ENCODE assay signal across 25 cellular contexts in the genomic region with DNA sequence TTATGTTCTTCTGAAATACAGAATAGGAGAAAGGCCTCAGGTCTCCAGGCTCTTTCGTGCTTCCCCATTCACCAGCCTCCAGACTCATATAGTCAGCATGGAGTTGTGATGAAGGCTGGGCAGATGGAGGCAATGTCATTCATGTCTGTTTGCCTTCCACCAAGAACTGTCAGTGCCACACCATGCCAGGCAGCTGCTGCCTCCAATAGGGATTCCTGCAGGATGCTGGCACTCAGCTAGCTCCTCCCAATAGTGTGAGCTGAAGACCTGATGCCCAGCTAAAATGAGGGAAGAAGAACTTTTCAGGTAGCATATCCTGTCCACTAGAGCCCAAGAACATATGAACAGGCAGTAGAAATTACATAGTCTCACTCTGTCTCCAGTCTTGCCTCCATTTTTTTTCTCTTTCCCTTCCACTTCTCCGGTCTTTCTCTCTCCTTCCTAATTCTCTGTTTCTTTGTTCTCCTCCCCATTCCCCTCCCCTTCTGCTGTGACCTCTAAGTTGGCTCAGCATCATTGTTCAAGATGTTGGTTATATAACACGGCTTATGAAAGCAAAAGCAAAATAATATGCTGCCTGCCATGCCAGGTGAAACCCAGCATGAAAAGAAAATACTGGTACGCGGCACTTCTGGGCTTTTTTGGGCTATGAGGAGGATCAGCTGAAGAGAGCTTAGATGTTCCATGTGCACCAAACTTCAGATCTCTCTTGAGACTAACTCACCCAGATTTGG. TPM values are rescaled to one million over a fixed set of nuclear protein-coding genes. Genes with fewer than 3 reads are reported as not detected.
"Had no signal": no experiment of that assay in that cellular context is flagged by ENCODE, and none has a peak within 500 bp of the region (broad histone marks: within the 10 kb centered on the region; RNA-seq: fewer than 3 reads in every experiment).

No MANE protein-coding gene starts in this region.

- H3K27me3 Mint-ChIP-seq: activated naive CD8-positive, alpha-beta T cell treated with anti-CD3 and anti-CD28 coated beads, Interleukin-2, amount 50 U/mL, for 24 hours; activated T-cell treated with anti-CD3 and anti-CD28 coated beads, Interleukin-2, amount 50 U/mL, for 24 hours had no signal

- H3K9me3 ChIP-seq: esophagus muscularis mucosa, sigmoid colon, stomach, testis had no signal

- FAIRE-seq: endometrium, keratinocyte had no signal

- H3K27ac Mint-ChIP-seq: activated CD4-positive, alpha-beta T cell treated with anti-CD3 and anti-CD28 coated beads, Interleukin-2, amount 10 ng/mL, durations not matched to agents 24 days and 14 days; activated CD8-positive, alpha-beta T cell treated with anti-CD3 and anti-CD28 coated beads, Interleukin-2, amount 10 ng/mL, durations not matched to agents 7 days and 5 days; activated naive CD4-positive, alpha-beta T cell treated with anti-CD3 and anti-CD28 coated beads, Interleukin-2, amount 10 ng/mL, durations not matched to agents 7 days and 5 days; activated naive CD8-positive, alpha-beta T cell treated with anti-CD3 and anti-CD28 coated beads, Interleukin-2, amount 50 U/mL, for 24 hours; activated T-cell treated with anti-CD3 and anti-CD28 coated beads, Interleukin-2, amount 50 U/mL, for 24 hours; brain; stimulated activated effector memory CD8-positive, alpha-beta T cell treated with anti-CD3 and anti-CD28 coated beads, Interleukin-12 subunit alpha, Interleukin-12 subunit beta, amount 100 ng/mL, for 72 hours; T-helper 1 cell treated with Interleukin-12 subunit alpha and Interleukin-12 subunit beta and Interleukin-4 antibody, amounts not matched to agents 30 μg/mL and 1 μg/mL, for 36 hours had no signal

- H3K36me3 Mint-ChIP-seq: activated naive CD4-positive, alpha-beta T cell treated with anti-CD3 and anti-CD28 coated beads, Interleukin-2, amount 10 ng/mL, durations not matched to agents 7 days and 5 days; brain; stimulated activated effector memory CD8-positive, alpha-beta T cell treated with anti-CD3 and anti-CD28 coated beads, Interleukin-12 subunit alpha, Interleukin-12 subunit beta, amount 100 ng/mL, for 72 hours had no signal

- H3K27me3 ChIP-seq: esophagus muscularis mucosa, sigmoid colon, stomach, testis had no signal

- H3K36me3 ChIP-seq: esophagus muscularis mucosa, sigmoid colon, stomach had no signal

- H3K27ac ChIP-seq: esophagus muscularis mucosa, sigmoid colon, testis had no signal

- DNase-seq: activated CD4-positive, alpha-beta T cell treated with anti-CD3 and anti-CD28 coated beads, Interleukin-2, amount 10 ng/mL, durations not matched to agents 24 days and 14 days; activated CD8-positive, alpha-beta T cell treated with anti-CD3 and anti-CD28 coated beads, Interleukin-2, amount 10 ng/mL, durations not matched to agents 7 days and 5 days; activated effector memory CD4-positive, alpha-beta T cell treated with Interleukin-2 at 50 U/mL for 16 hours; activated naive CD4-positive, alpha-beta T cell treated with anti-CD3 and anti-CD28 coated beads, Interleukin-2, amount 10 ng/mL, durations not matched to agents 7 days and 5 days; activated naive CD8-positive, alpha-beta T cell treated with anti-CD3 and anti-CD28 coated beads, Interleukin-2, amount 50 U/mL, for 24 hours; activated T-cell treated with anti-CD3 and anti-CD28 coated beads, Interleukin-2, amount 50 U/mL, for 24 hours; central memory CD4-positive, alpha-beta T cell; cortex of kidney; glutamatergic neuron; sigmoid colon; stimulated activated CD4-positive, alpha-beta T cell treated with anti-CD3 and anti-CD28 coated beads, Interleukin-4, amount 100 ng/mL, for 24 hours; stomach; testis had no signal

- H3K4me3 ChIP-seq: esophagus muscularis mucosa, sigmoid colon, stomach, testis had no signal

- H3K4me3 Mint-ChIP-seq: activated CD4-positive, alpha-beta T cell treated with anti-CD3 and anti-CD28 coated beads, Interleukin-2, amount 10 ng/mL, durations not matched to agents 24 days and 14 days; activated CD8-positive, alpha-beta T cell treated with anti-CD3 and anti-CD28 coated beads, Interleukin-2, amount 10 ng/mL, durations not matched to agents 7 days and 5 days; activated naive CD4-positive, alpha-beta T cell treated with anti-CD3 and anti-CD28 coated beads, Interleukin-2, amount 10 ng/mL, durations not matched to agents 7 days and 5 days; activated naive CD8-positive, alpha-beta T cell treated with anti-CD3 and anti-CD28 coated beads, Interleukin-2, amount 50 U/mL, for 24 hours; activated T-cell treated with anti-CD3 and anti-CD28 coated beads, Interleukin-2, amount 50 U/mL, for 24 hours; brain; stimulated activated effector memory CD8-positive, alpha-beta T cell treated with anti-CD3 and anti-CD28 coated beads, Interleukin-12 subunit alpha, Interleukin-12 subunit beta, amount 100 ng/mL, for 72 hours; T-helper 1 cell treated with Interleukin-12 subunit alpha and Interleukin-12 subunit beta and Interleukin-4 antibody, amounts not matched to agents 30 μg/mL and 1 μg/mL, for 36 hours had no signal

- H3K4me1 ChIP-seq: testis had no signal

- H3K4me1 Mint-ChIP-seq: activated CD4-positive, alpha-beta T cell treated with anti-CD3 and anti-CD28 coated beads, Interleukin-2, amount 10 ng/mL, durations not matched to agents 24 days and 14 days; activated naive CD4-positive, alpha-beta T cell treated with anti-CD3 and anti-CD28 coated beads, Interleukin-2, amount 10 ng/mL, durations not matched to agents 7 days and 5 days; activated naive CD8-positive, alpha-beta T cell treated with anti-CD3 and anti-CD28 coated beads, Interleukin-2, amount 50 U/mL, for 24 hours; brain; stimulated activated effector memory CD8-positive, alpha-beta T cell treated with anti-CD3 and anti-CD28 coated beads, Interleukin-12 subunit alpha, Interleukin-12 subunit beta, amount 100 ng/mL, for 72 hours had no signal

- H3K9me3 Mint-ChIP-seq: activated CD4-positive, alpha-beta T cell treated with anti-CD3 and anti-CD28 coated beads, Interleukin-2, amount 10 ng/mL, durations not matched to agents 24 days and 14 days; activated naive CD4-positive, alpha-beta T cell treated with anti-CD3 and anti-CD28 coated beads, Interleukin-2, amount 10 ng/mL, durations not matched to agents 7 days and 5 days; activated naive CD8-positive, alpha-beta T cell treated with anti-CD3 and anti-CD28 coated beads, Interleukin-2, amount 50 U/mL, for 24 hours; activated T-cell treated with anti-CD3 and anti-CD28 coated beads, Interleukin-2, amount 50 U/mL, for 24 hours; brain; stimulated activated effector memory CD8-positive, alpha-beta T cell treated with anti-CD3 and anti-CD28 coated beads, Interleukin-12 subunit alpha, Interleukin-12 subunit beta, amount 100 ng/mL, for 72 hours; T-helper 1 cell treated with Interleukin-12 subunit alpha and Interleukin-12 subunit beta and Interleukin-4 antibody, amounts not matched to agents 30 μg/mL and 1 μg/mL, for 36 hours had no signal

- ATAC-seq: activated CD8-positive, alpha-beta T cell treated with anti-CD3 and anti-CD28 coated beads, Interleukin-2, amount 10 ng/mL, durations not matched to agents 7 days and 5 days; activated naive CD8-positive, alpha-beta T cell treated with anti-CD3 and anti-CD28 coated beads, Interleukin-2, amount 50 U/mL, for 24 hours; left lobe of liver; stimulated activated effector memory CD8-positive, alpha-beta T cell treated with anti-CD3 and anti-CD28 coated beads, Interleukin-12 subunit alpha, Interleukin-12 subunit beta, amount 100 ng/mL, for 72 hours had no signal

RNA-seq across cellular contexts. Expression of gene TEDDM1, which starts 26.2 kb away (rescaled TPM):
- total RNA-seq: activated CD4-positive, alpha-beta T cell treated with anti-CD3 and anti-CD28 coated beads, Interleukin-2, amount 10 ng/mL, durations not matched to agents 24 days and 14 days; activated CD8-positive, alpha-beta T cell treated with anti-CD3 and anti-CD28 coated beads, Interleukin-2, amount 10 ng/mL, durations not matched to agents 7 days and 5 days; esophagus muscularis mucosa; fibroblast of villous mesenchyme; left lobe of liver; osteocyte; pulmonary artery endothelial cell; sigmoid colon; stomach; testis; ureter had no signal
- polyA plus RNA-seq: keratinocyte, neural cell, sigmoid colon, stomach had no signal
